1 cellular context compared by ENCODE assay signal in the genomic region with DNA sequence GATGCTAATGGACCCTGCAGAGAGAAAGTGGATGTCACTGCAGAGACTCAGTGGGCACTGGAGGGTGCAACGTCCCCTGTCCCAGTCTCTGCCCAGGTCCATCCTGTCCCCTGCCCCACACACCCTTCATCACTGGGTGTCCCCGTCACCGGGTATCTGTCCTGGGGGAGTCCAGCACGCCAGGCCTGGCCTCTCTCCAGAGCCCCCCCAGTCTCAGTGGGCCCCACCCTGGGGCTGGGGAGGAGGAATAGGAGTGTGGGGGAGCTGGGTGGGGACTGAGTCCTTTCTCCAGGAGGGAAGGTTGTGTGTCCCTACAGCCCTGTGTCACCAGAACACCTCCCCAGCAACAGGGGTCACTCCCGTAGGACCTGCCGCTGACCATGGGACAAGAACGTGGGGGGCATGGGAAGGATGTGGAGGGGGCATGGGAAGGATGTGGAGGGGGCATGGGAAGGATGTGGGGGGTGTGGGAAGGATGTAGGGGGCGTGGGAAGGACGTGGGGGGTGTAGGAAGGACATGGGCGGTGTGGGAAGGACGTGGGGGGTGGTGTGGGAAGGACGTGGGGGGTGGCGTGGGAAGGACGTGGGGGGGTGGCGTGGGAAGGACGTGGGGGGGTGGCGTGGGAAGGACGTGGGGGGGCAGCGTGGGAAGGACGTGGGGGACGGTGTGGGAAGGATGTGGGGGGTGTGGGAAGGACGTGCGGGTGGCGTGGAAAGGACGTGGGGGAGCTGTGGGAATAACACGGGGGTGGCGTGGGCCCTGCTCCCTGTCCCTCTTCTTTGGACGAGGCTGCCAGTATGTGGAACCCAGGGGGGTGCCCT.
TF ChIP-seq lines count a peak whose summit lies in the region.

No MANE protein-coding gene starts in this region.

TF ChIP-seq in SK-N-SH, 30 proteins besides CTCF, POLR2A, EP300 and RAD21 (continued from another document):
- TF ChIP-seq, protein P1, sequence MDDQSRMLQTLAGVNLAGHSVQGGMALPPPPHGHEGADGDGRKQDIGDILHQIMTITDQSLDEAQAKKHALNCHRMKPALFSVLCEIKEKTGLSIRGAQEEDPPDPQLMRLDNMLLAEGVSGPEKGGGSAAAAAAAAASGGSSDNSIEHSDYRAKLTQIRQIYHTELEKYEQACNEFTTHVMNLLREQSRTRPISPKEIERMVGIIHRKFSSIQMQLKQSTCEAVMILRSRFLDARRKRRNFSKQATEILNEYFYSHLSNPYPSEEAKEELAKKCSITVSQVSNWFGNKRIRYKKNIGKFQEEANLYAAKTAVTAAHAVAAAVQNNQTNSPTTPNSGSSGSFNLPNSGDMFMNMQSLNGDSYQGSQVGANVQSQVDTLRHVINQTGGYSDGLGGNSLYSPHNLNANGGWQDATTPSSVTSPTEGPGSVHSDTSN (IDR thresholded peaks at IDR 0.05): no peak
- TF ChIP-seq, protein P2, sequence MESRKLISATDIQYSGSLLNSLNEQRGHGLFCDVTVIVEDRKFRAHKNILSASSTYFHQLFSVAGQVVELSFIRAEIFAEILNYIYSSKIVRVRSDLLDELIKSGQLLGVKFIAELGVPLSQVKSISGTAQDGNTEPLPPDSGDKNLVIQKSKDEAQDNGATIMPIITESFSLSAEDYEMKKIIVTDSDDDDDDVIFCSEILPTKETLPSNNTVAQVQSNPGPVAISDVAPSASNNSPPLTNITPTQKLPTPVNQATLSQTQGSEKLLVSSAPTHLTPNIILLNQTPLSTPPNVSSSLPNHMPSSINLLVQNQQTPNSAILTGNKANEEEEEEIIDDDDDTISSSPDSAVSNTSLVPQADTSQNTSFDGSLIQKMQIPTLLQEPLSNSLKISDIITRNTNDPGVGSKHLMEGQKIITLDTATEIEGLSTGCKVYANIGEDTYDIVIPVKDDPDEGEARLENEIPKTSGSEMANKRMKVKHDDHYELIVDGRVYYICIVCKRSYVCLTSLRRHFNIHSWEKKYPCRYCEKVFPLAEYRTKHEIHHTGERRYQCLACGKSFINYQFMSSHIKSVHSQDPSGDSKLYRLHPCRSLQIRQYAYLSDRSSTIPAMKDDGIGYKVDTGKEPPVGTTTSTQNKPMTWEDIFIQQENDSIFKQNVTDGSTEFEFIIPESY (IDR thresholded peaks at IDR 0.05; ENCODE audit: borderline replicate concordance, low read depth): no peak
- TF ChIP-seq, protein P3, sequence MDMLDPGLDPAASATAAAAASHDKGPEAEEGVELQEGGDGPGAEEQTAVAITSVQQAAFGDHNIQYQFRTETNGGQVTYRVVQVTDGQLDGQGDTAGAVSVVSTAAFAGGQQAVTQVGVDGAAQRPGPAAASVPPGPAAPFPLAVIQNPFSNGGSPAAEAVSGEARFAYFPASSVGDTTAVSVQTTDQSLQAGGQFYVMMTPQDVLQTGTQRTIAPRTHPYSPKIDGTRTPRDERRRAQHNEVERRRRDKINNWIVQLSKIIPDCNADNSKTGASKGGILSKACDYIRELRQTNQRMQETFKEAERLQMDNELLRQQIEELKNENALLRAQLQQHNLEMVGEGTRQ (IDR thresholded peaks at IDR 0.05; ENCODE audit: borderline replicate concordance, low read depth, low read length): no peak
TF ChIP-seq in SK-N-SH: peak in this region for 0.
